Comparison of ENCODE assay signal across 2 cellular contexts in the genomic region with DNA sequence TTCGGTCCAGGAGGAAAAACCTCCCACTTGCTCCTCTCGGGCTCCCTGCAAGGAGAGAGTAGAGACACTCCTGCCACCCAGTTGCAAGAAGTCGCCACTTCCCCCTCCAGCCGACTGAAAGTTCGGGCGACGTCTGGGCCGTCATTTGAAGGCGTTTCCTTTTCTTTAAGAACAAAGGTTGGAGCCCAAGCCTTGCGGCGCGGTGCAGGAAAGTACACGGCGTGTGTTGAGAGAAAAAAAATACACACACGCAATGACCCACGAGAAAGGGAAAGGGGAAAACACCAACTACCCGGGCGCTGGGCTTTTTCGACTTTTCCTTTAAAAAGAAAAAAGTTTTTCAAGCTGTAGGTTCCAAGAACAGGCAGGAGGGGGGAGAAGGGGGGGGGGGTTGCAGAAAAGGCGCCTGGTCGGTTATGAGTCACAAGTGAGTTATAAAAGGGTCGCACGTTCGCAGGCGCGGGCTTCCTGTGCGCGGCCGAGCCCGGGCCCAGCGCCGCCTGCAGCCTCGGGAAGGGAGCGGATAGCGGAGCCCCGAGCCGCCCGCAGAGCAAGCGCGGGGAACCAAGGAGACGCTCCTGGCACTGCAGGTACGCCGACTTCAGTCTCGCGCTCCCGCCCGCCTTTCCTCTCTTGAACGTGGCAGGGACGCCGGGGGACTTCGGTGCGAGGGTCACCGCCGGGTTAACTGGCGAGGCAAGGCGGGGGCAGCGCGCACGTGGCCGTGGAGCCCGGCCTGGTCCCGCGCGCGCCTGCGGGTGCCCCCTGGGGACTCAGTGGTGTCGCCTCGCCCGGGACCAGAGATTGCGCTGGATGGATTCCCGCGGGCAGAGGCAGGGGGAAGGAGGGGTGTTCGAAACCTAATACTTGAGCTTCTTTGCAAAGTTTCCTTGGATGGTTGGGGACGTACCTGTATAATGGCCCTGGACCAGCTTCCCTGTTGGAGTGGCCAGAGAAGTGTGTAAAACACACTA.
TF ChIP-seq lines count a peak whose summit lies in the region.

No MANE protein-coding gene starts in this region.

TF ChIP-seq in liver, 16 proteins besides CTCF, POLR2A, EP300 and RAD21:
- TF ChIP-seq, protein P1, sequence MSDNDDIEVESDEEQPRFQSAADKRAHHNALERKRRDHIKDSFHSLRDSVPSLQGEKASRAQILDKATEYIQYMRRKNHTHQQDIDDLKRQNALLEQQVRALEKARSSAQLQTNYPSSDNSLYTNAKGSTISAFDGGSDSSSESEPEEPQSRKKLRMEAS (IDR thresholded peaks at IDR 0.05), result no peak
- TF ChIP-seq, protein P2, sequence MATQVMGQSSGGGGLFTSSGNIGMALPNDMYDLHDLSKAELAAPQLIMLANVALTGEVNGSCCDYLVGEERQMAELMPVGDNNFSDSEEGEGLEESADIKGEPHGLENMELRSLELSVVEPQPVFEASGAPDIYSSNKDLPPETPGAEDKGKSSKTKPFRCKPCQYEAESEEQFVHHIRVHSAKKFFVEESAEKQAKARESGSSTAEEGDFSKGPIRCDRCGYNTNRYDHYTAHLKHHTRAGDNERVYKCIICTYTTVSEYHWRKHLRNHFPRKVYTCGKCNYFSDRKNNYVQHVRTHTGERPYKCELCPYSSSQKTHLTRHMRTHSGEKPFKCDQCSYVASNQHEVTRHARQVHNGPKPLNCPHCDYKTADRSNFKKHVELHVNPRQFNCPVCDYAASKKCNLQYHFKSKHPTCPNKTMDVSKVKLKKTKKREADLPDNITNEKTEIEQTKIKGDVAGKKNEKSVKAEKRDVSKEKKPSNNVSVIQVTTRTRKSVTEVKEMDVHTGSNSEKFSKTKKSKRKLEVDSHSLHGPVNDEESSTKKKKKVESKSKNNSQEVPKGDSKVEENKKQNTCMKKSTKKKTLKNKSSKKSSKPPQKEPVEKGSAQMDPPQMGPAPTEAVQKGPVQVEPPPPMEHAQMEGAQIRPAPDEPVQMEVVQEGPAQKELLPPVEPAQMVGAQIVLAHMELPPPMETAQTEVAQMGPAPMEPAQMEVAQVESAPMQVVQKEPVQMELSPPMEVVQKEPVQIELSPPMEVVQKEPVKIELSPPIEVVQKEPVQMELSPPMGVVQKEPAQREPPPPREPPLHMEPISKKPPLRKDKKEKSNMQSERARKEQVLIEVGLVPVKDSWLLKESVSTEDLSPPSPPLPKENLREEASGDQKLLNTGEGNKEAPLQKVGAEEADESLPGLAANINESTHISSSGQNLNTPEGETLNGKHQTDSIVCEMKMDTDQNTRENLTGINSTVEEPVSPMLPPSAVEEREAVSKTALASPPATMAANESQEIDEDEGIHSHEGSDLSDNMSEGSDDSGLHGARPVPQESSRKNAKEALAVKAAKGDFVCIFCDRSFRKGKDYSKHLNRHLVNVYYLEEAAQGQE (IDR thresholded peaks at IDR 0.05), result no peak
- TF ChIP-seq FOXA1 (IDR thresholded peaks at IDR 0.05) (no peak), FOXA2 (IDR thresholded peaks at IDR 0.05) (no peak)

TF ChIP-seq in HepG2, 621 proteins besides CTCF, POLR2A, EP300 and RAD21:
- TF ChIP-seq, protein P3, sequence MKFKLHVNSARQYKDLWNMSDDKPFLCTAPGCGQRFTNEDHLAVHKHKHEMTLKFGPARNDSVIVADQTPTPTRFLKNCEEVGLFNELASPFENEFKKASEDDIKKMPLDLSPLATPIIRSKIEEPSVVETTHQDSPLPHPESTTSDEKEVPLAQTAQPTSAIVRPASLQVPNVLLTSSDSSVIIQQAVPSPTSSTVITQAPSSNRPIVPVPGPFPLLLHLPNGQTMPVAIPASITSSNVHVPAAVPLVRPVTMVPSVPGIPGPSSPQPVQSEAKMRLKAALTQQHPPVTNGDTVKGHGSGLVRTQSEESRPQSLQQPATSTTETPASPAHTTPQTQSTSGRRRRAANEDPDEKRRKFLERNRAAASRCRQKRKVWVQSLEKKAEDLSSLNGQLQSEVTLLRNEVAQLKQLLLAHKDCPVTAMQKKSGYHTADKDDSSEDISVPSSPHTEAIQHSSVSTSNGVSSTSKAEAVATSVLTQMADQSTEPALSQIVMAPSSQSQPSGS (CRISPR knock-in tag; IDR thresholded peaks at IDR 0.05), result no peak
- TF ChIP-seq FOXC1 (CRISPR knock-in tag; IDR thresholded peaks at IDR 0.05; ENCODE audit: borderline replicate concordance), result no peak
- TF ChIP-seq, protein P4, sequence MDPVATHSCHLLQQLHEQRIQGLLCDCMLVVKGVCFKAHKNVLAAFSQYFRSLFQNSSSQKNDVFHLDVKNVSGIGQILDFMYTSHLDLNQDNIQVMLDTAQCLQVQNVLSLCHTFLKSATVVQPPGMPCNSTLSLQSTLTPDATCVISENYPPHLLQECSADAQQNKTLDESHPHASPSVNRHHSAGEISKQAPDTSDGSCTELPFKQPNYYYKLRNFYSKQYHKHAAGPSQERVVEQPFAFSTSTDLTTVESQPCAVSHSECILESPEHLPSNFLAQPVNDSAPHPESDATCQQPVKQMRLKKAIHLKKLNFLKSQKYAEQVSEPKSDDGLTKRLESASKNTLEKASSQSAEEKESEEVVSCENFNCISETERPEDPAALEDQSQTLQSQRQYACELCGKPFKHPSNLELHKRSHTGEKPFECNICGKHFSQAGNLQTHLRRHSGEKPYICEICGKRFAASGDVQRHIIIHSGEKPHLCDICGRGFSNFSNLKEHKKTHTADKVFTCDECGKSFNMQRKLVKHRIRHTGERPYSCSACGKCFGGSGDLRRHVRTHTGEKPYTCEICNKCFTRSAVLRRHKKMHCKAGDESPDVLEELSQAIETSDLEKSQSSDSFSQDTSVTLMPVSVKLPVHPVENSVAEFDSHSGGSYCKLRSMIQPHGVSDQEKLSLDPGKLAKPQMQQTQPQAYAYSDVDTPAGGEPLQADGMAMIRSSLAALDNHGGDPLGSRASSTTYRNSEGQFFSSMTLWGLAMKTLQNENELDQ (CRISPR knock-in tag; IDR thresholded peaks at IDR 0.05; ENCODE audit: borderline replicate concordance), result no peak
- no peak for TF ChIP-seq PCBP1 (IDR thresholded peaks at IDR 0.05; ENCODE audit: borderline replicate concordance, low read depth, low read length)
- TF ChIP-seq, protein P5, sequence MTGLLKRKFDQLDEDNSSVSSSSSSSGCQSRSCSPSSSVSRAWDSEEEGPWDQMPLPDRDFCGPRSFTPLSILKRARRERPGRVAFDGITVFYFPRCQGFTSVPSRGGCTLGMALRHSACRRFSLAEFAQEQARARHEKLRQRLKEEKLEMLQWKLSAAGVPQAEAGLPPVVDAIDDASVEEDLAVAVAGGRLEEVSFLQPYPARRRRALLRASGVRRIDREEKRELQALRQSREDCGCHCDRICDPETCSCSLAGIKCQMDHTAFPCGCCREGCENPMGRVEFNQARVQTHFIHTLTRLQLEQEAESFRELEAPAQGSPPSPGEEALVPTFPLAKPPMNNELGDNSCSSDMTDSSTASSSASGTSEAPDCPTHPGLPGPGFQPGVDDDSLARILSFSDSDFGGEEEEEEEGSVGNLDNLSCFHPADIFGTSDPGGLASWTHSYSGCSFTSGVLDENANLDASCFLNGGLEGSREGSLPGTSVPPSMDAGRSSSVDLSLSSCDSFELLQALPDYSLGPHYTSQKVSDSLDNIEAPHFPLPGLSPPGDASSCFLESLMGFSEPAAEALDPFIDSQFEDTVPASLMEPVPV (CRISPR knock-in tag; IDR thresholded peaks at IDR 0.05), result no peak
- TF ChIP-seq, protein P6, sequence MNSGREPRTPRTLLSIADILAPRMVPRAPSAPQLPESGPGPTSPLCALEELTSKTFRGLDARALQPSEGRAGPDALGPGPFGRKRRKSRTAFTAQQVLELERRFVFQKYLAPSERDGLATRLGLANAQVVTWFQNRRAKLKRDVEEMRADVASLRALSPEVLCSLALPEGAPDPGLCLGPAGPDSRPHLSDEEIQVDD (CRISPR knock-in tag; IDR thresholded peaks at IDR 0.05; ENCODE audit: borderline replicate concordance), result no peak
- TF ChIP-seq, protein P7, sequence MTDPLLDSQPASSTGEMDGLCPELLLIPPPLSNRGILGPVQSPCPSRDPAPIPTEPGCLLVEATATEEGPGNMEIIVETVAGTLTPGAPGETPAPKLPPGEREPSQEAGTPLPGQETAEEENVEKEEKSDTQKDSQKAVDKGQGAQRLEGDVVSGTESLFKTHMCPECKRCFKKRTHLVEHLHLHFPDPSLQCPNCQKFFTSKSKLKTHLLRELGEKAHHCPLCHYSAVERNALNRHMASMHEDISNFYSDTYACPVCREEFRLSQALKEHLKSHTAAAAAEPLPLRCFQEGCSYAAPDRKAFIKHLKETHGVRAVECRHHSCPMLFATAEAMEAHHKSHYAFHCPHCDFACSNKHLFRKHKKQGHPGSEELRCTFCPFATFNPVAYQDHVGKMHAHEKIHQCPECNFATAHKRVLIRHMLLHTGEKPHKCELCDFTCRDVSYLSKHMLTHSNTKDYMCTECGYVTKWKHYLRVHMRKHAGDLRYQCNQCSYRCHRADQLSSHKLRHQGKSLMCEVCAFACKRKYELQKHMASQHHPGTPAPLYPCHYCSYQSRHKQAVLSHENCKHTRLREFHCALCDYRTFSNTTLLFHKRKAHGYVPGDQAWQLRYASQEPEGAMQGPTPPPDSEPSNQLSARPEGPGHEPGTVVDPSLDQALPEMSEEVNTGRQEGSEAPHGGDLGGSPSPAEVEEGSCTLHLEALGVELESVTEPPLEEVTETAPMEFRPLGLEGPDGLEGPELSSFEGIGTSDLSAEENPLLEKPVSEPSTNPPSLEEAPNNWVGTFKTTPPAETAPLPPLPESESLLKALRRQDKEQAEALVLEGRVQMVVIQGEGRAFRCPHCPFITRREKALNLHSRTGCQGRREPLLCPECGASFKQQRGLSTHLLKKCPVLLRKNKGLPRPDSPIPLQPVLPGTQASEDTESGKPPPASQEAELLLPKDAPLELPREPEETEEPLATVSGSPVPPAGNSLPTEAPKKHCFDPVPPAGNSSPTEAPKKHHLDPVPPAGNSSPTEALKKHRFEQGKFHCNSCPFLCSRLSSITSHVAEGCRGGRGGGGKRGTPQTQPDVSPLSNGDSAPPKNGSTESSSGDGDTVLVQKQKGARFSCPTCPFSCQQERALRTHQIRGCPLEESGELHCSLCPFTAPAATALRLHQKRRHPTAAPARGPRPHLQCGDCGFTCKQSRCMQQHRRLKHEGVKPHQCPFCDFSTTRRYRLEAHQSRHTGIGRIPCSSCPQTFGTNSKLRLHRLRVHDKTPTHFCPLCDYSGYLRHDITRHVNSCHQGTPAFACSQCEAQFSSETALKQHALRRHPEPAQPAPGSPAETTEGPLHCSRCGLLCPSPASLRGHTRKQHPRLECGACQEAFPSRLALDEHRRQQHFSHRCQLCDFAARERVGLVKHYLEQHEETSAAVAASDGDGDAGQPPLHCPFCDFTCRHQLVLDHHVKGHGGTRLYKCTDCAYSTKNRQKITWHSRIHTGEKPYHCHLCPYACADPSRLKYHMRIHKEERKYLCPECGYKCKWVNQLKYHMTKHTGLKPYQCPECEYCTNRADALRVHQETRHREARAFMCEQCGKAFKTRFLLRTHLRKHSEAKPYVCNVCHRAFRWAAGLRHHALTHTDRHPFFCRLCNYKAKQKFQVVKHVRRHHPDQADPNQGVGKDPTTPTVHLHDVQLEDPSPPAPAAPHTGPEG (CRISPR knock-in tag; IDR thresholded peaks at IDR 0.05), result no peak
- no peak for TF ChIP-seq ZNF558 (CRISPR knock-in tag; IDR thresholded peaks at IDR 0.05; ENCODE audit: borderline replicate concordance)
- no peak for TF ChIP-seq ZNF678 (CRISPR knock-in tag; IDR thresholded peaks at IDR 0.05)
- TF ChIP-seq, protein P8, sequence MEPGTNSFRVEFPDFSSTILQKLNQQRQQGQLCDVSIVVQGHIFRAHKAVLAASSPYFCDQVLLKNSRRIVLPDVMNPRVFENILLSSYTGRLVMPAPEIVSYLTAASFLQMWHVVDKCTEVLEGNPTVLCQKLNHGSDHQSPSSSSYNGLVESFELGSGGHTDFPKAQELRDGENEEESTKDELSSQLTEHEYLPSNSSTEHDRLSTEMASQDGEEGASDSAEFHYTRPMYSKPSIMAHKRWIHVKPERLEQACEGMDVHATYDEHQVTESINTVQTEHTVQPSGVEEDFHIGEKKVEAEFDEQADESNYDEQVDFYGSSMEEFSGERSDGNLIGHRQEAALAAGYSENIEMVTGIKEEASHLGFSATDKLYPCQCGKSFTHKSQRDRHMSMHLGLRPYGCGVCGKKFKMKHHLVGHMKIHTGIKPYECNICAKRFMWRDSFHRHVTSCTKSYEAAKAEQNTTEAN (CRISPR knock-in tag; conservative IDR thresholded peaks at IDR 0.05), result no peak
- TF ChIP-seq, protein P9, sequence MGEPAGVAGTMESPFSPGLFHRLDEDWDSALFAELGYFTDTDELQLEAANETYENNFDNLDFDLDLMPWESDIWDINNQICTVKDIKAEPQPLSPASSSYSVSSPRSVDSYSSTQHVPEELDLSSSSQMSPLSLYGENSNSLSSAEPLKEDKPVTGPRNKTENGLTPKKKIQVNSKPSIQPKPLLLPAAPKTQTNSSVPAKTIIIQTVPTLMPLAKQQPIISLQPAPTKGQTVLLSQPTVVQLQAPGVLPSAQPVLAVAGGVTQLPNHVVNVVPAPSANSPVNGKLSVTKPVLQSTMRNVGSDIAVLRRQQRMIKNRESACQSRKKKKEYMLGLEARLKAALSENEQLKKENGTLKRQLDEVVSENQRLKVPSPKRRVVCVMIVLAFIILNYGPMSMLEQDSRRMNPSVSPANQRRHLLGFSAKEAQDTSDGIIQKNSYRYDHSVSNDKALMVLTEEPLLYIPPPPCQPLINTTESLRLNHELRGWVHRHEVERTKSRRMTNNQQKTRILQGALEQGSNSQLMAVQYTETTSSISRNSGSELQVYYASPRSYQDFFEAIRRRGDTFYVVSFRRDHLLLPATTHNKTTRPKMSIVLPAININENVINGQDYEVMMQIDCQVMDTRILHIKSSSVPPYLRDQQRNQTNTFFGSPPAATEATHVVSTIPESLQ (CRISPR knock-in tag; conservative IDR thresholded peaks at IDR 0.05), result no peak
- TF ChIP-seq ZSCAN12 (CRISPR knock-in tag; IDR thresholded peaks at IDR 0.05), result no peak
- no peak for TF ChIP-seq NFE2L1 (CRISPR knock-in tag; IDR thresholded peaks at IDR 0.05; ENCODE audit: borderline replicate concordance)
